Comparison of ENCODE assay signal across 25 cellular contexts in genomic region chr12:4812621-4813327, GRCh38.
"Had no signal": no experiment of that assay in that cellular context is flagged by ENCODE, and none has a peak within 500 bp of the region (broad histone marks: within the 10 kb centered on the region; RNA-seq: fewer than 3 reads in every experiment).

No MANE protein-coding gene starts in this region.

- H3K36me3 Mint-ChIP-seq: activated naive CD4-positive, alpha-beta T cell treated with anti-CD3 and anti-CD28 coated beads, Interleukin-2, amount 50 U/mL, for 24 hours had no signal

- H3K9ac ChIP-seq: KMS-11, SK-N-SH had no signal

- DNase-seq: activated B cell treated with CpG ODN at 0.5 μM for 24 hours; activated CD4-positive, alpha-beta T cell treated with anti-CD3 and anti-CD28 coated beads for 1 hour; activated CD4-positive, alpha-beta T cell treated with anti-CD3 and anti-CD28 coated beads, Interleukin-2, amount 10 ng/mL, durations not matched to agents 24 days and 14 days; activated CD4-positive, alpha-beta T cell treated with anti-CD3 and anti-CD28 coated beads, Interleukin-2, amount 50 U/mL, for 48 hours; activated CD8-positive, alpha-beta memory T cell treated with anti-CD3 and anti-CD28 coated beads, Interleukin-2, amount 10 ng/mL, durations not matched to agents 7 days and 5 days; activated effector memory CD4-positive, alpha-beta T cell treated with Interleukin-2 at 50 U/mL for 16 hours; activated naive CD4-positive, alpha-beta T cell; activated T-cell treated with anti-CD3 and anti-CD28 coated beads, Interleukin-2, amount 50 U/mL, for 24 hours; body of pancreas; NCI-H1436; NCI-H2081; NCI-H510A treated with DMSO at 0.1 percent for 48 hours; NK-92 treated with Interleukin-12 subunit alpha and Interleukin-12 subunit beta, amount 100 ng/mL, for 24 hours; Peyer's patch; Right ventricle myocardium superior; SJCRH30; SK-N-SH; T-helper 1 cell; T-helper 9 cell had no signal

- H3K36me3 ChIP-seq: ascending aorta, Peyer's patch, SJCRH30 had no signal

- H3K27me3 ChIP-seq: ascending aorta, body of pancreas had no signal

- H3K4me3 ChIP-seq: ascending aorta, body of pancreas, Peyer's patch, SJCRH30 had no signal

- H3K4me3 Mint-ChIP-seq: activated B cell treated with CpG ODN at 0.5 μM for 24 hours; activated CD4-positive, alpha-beta T cell treated with anti-CD3 and anti-CD28 coated beads, Interleukin-2, amount 10 ng/mL, durations not matched to agents 24 days and 14 days; activated CD8-positive, alpha-beta memory T cell treated with anti-CD3 and anti-CD28 coated beads, Interleukin-2, amount 10 ng/mL, durations not matched to agents 7 days and 5 days; activated naive CD4-positive, alpha-beta T cell treated with anti-CD3 and anti-CD28 coated beads, Interleukin-2, amount 50 U/mL, for 24 hours; activated T-cell treated with anti-CD3 and anti-CD28 coated beads, Interleukin-2, amount 50 U/mL, for 24 hours; activated T-helper 1 cell treated with anti-CD3 and anti-CD28 coated beads, Interleukin-12 subunit alpha, Interleukin-12 subunit beta, Interleukin-2, Interleukin-4 antibody, amounts not matched to agents 30 ng/mL and 10 ng/mL and 1 ng/mL, durations not matched to agents 14 hours and 24 hours and 36 hours; central memory CD8-positive, alpha-beta T cell had no signal

- H3K4me2 ChIP-seq: KMS-11, SK-N-SH had no signal

- H3K9me3 ChIP-seq: ascending aorta, body of pancreas, Peyer's patch, SJCRH30, SK-N-SH had no signal

- H3K27ac ChIP-seq: ascending aorta, body of pancreas, KMS-11, Peyer's patch, RWPE1, SJCRH30 had no signal

- ATAC-seq: activated CD8-positive, alpha-beta memory T cell treated with anti-CD3 and anti-CD28 coated beads, Interleukin-2, amount 10 ng/mL, durations not matched to agents 7 days and 5 days; body of pancreas had no signal

- H3K27ac Mint-ChIP-seq: activated B cell treated with CpG ODN at 0.5 μM for 24 hours; activated CD4-positive, alpha-beta T cell treated with anti-CD3 and anti-CD28 coated beads, Interleukin-2, amount 10 ng/mL, durations not matched to agents 24 days and 14 days; activated CD8-positive, alpha-beta memory T cell treated with anti-CD3 and anti-CD28 coated beads, Interleukin-2, amount 10 ng/mL, durations not matched to agents 7 days and 5 days; activated naive CD4-positive, alpha-beta T cell treated with anti-CD3 and anti-CD28 coated beads, Interleukin-2, amount 50 U/mL, for 24 hours; activated T-cell treated with anti-CD3 and anti-CD28 coated beads, Interleukin-2, amount 50 U/mL, for 24 hours; activated T-helper 1 cell treated with anti-CD3 and anti-CD28 coated beads, Interleukin-12 subunit alpha, Interleukin-12 subunit beta, Interleukin-2, Interleukin-4 antibody, amounts not matched to agents 30 ng/mL and 10 ng/mL and 1 ng/mL, durations not matched to agents 14 hours and 24 hours and 36 hours had no signal

- H3K4me1 ChIP-seq: SJCRH30 had no signal

- H3K27me3 Mint-ChIP-seq: activated CD4-positive, alpha-beta T cell treated with anti-CD3 and anti-CD28 coated beads, Interleukin-2, amount 10 ng/mL, durations not matched to agents 24 days and 14 days had no signal

- H3K9me3 Mint-ChIP-seq: activated B cell treated with CpG ODN at 0.5 μM for 24 hours; activated CD4-positive, alpha-beta T cell treated with anti-CD3 and anti-CD28 coated beads, Interleukin-2, amount 10 ng/mL, durations not matched to agents 24 days and 14 days; activated naive CD4-positive, alpha-beta T cell treated with anti-CD3 and anti-CD28 coated beads, Interleukin-2, amount 50 U/mL, for 24 hours; activated T-cell treated with anti-CD3 and anti-CD28 coated beads, Interleukin-2, amount 50 U/mL, for 24 hours; activated T-helper 1 cell treated with anti-CD3 and anti-CD28 coated beads, Interleukin-12 subunit alpha, Interleukin-12 subunit beta, Interleukin-2, Interleukin-4 antibody, amounts not matched to agents 30 ng/mL and 10 ng/mL and 1 ng/mL, durations not matched to agents 14 hours and 24 hours and 36 hours; central memory CD8-positive, alpha-beta T cell had no signal
